Comparison of ENCODE assay signal across 17 cellular contexts in genomic region chr2:233153146-233153798, GRCh38.
DNase-seq lines count a peak whose midpoint lies in the region; ATAC-seq and TF ChIP-seq lines count a peak whose summit lies in the region.
"Had no signal": no experiment of that assay in that cellular context is flagged by ENCODE, and none has a peak within 500 bp of the region (broad histone marks: within the 10 kb centered on the region; RNA-seq: fewer than 3 reads in every experiment).

No MANE protein-coding gene starts in this region.

- no peak for TF ChIP-seq CTCF in activated CD8-positive, alpha-beta T cell treated with anti-CD3 and anti-CD28 coated beads for 36 hours (IDR thresholded peaks at IDR 0.05)
- TF ChIP-seq CTCF in mucosa of descending colon (IDR thresholded peaks at IDR 0.05) (no peak), prostate gland (IDR thresholded peaks at IDR 0.05) (no peak)

- H3K27me3 ChIP-seq in CD4-positive, alpha-beta memory T cell (ENCODE audit: insufficient read depth, low read length): no peaks in the 10 kb centered on the region
- no peaks in the 10 kb centered on the region for H3K27me3 ChIP-seq in prostate gland (replicated peaks; ENCODE audit: insufficient read depth)
- H3K27me3 ChIP-seq: BLaER1 treated with 17β-estradiol and CSF1 and Interleukin-3, amounts not matched to agents 10 nM and 100 nM; hepatocyte had no signal

- no peaks in the 10 kb centered on the region for H3K27me3 Mint-ChIP-seq in activated CD4-positive, alpha-beta T cell treated with anti-CD3 and anti-CD28 coated beads for 36 hours
- no peaks in the 10 kb centered on the region for H3K27me3 Mint-ChIP-seq in CD4-positive, alpha-beta memory T cell
- no peaks in the 10 kb centered on the region for H3K27me3 Mint-ChIP-seq in activated CD8-positive, alpha-beta T cell treated with anti-CD3 and anti-CD28 coated beads for 36 hours
- H3K27me3 Mint-ChIP-seq in naive B cell: no peaks in the 10 kb centered on the region
- H3K27me3 Mint-ChIP-seq: progenitor cell of endocrine pancreas had no signal

- no peak for ATAC-seq in activated CD4-positive, alpha-beta T cell treated with anti-CD3 and anti-CD28 coated beads for 36 hours
- ATAC-seq in activated CD8-positive, alpha-beta T cell treated with anti-CD3 and anti-CD28 coated beads for 36 hours: no peak
- no peak for ATAC-seq in naive B cell (ENCODE audit: low read depth in 2 of 2)
- ATAC-seq in mucosa of descending colon: no peak
- ATAC-seq in HG03460 (IDR thresholded peaks at IDR 0.05; ENCODE audit: unreplicated experiment): no peak
- ATAC-seq: PC-3 had no signal

- H3K4me1 Mint-ChIP-seq in activated CD4-positive, alpha-beta T cell treated with anti-CD3 and anti-CD28 coated beads for 36 hours: no peaks in the 10 kb centered on the region
- peaks cover 0 to 9% (median 2%) of the 10 kb centered on the region in 4 donors for H3K4me1 Mint-ChIP-seq in CD4-positive, alpha-beta memory T cell
- H3K4me1 Mint-ChIP-seq in activated CD8-positive, alpha-beta T cell treated with anti-CD3 and anti-CD28 coated beads for 36 hours (ENCODE audit: low read depth): peaks cover 4% of the 10 kb centered on the region
- peaks cover 0 to 25% (median 23%) of the 10 kb centered on the region in 3 donors for H3K4me1 Mint-ChIP-seq in naive B cell

- DNase-seq in activated CD4-positive, alpha-beta T cell treated with anti-CD3 and anti-CD28 coated beads for 36 hours: no peak
- no peak for DNase-seq in activated CD4-positive, alpha-beta T cell treated with anti-CD3 and anti-CD28 coated beads for 48 hours
- DNase-seq in CD4-positive, alpha-beta memory T cell: no peak
- DNase-seq in activated CD8-positive, alpha-beta T cell treated with anti-CD3 and anti-CD28 coated beads for 36 hours: no peak
- DNase-seq in naive B cell: no peak
- DNase-seq in mucosa of descending colon: no peak
- no peak for DNase-seq in prostate gland (ENCODE audit: low spot score)
- DNase-seq: activated CD4-positive, alpha-beta T cell treated with anti-CD3 and anti-CD28 coated beads, Interleukin-2, amount 50 U/mL, for 1 hour; DMS53; NCI-H69; PC-3; stimulated activated CD8-positive, alpha-beta memory T cell treated with anti-CD3 and anti-CD28 coated beads, Interleukin-4, amount 100 ng/mL, for 48 hours had no signal

- H3K4me1 ChIP-seq in CD4-positive, alpha-beta memory T cell (ENCODE audit: insufficient read depth, low read length): no peaks in the 10 kb centered on the region
- H3K4me1 ChIP-seq in mucosa of descending colon (ENCODE audit: low read depth) (no peaks in the 10 kb centered on the region), prostate gland (replicated peaks) (no peaks in the 10 kb centered on the region)
- H3K4me1 ChIP-seq: BLaER1 treated with 17β-estradiol and CSF1 and Interleukin-3, amounts not matched to agents 10 nM and 100 nM had no signal

- H3K4me3 ChIP-seq in CD4-positive, alpha-beta memory T cell (ENCODE audit: low read length in 2 of 2): no peak overlapping the region
- H3K4me3 ChIP-seq in mucosa of descending colon: no peak overlapping the region
- no peak overlapping the region for H3K4me3 ChIP-seq in prostate gland
- H3K4me3 ChIP-seq: BLaER1 treated with 17β-estradiol and CSF1 and Interleukin-3, amounts not matched to agents 10 nM and 100 nM; hepatocyte had no signal

- TF ChIP-seq POLR2A in prostate gland (IDR thresholded peaks at IDR 0.05): no peak

- H3K4me3 Mint-ChIP-seq in activated CD4-positive, alpha-beta T cell treated with anti-CD3 and anti-CD28 coated beads for 36 hours: no peak overlapping the region
- no peak overlapping the region for H3K4me3 Mint-ChIP-seq in CD4-positive, alpha-beta memory T cell
- H3K4me3 Mint-ChIP-seq in activated CD8-positive, alpha-beta T cell treated with anti-CD3 and anti-CD28 coated beads for 36 hours: no peak overlapping the region
- H3K4me3 Mint-ChIP-seq in naive B cell: no peak overlapping the region
- H3K4me3 Mint-ChIP-seq: nephron had no signal

- H3K36me3 Mint-ChIP-seq in activated CD4-positive, alpha-beta T cell treated with anti-CD3 and anti-CD28 coated beads for 36 hours (ENCODE audit: low read depth): peaks cover 38% of the 10 kb centered on the region
- H3K36me3 Mint-ChIP-seq in CD4-positive, alpha-beta memory T cell: peaks cover 78 to 90% of the 10 kb centered on the region in 2 donors
- peaks cover 41% of the 10 kb centered on the region for H3K36me3 Mint-ChIP-seq in activated CD8-positive, alpha-beta T cell treated with anti-CD3 and anti-CD28 coated beads for 36 hours (ENCODE audit: low read depth)
- H3K36me3 Mint-ChIP-seq in naive B cell: peaks cover 41 to 66% of the 10 kb centered on the region in 2 donors

- intact Hi-C loops in activated CD4-positive, alpha-beta T cell treated with anti-CD3 and anti-CD28 coated beads for 36 hours (cut with DNase I, micrococcal nuclease): no loop called here
- intact Hi-C loops in CD4-positive, alpha-beta memory T cell (cut with micrococcal nuclease): no loop called here
- intact Hi-C loops in activated CD8-positive, alpha-beta T cell treated with anti-CD3 and anti-CD28 coated beads for 36 hours (cut with micrococcal nuclease): no loop called here
- intact Hi-C loops in mucosa of descending colon (cut with DNase I, micrococcal nuclease) (no loop called here), prostate gland (cut with DNase I) (no loop called here)

- no peak overlapping the region for H3K27ac ChIP-seq in CD4-positive, alpha-beta memory T cell (ENCODE audit: low read depth, low read length)
- no peak overlapping the region for H3K27ac ChIP-seq in prostate gland
- H3K27ac ChIP-seq: BLaER1 treated with 17β-estradiol and CSF1 and Interleukin-3, amounts not matched to agents 10 nM and 100 nM; hepatocyte had no signal

- CTCF ChIA-PET in activated CD4-positive, alpha-beta T cell treated with anti-CD3 and anti-CD28 coated beads for 36 hours (lab: Charles Lee): interaction anchor here (1.0 kb wide), 1 partner anchor 288 kb away, joined by 4 read pairs; no protein-coding TSS in a partner anchor
- CTCF ChIA-PET in CD4-positive, alpha-beta memory T cell (lab: Charles Lee; ENCODE audit: partially characterized antibody): interaction anchor here (1.1 kb wide), 1 partner anchor 100 kb away, joined by 3 read pairs; no protein-coding TSS in a partner anchor
- CTCF ChIA-PET in activated CD8-positive, alpha-beta T cell treated with anti-CD3 and anti-CD28 coated beads for 36 hours (lab: Charles Lee): no interaction called here

- POLR2A ChIA-PET in activated CD4-positive, alpha-beta T cell treated with anti-CD3 and anti-CD28 coated beads for 36 hours (lab: Charles Lee): no interaction called here
- POLR2A ChIA-PET in CD4-positive, alpha-beta memory T cell (lab: Charles Lee; ENCODE audit: partially characterized antibody): interaction anchor here (1.3 kb wide), 1 partner anchor 13 kb away, joined by 3 read pairs; no protein-coding TSS in a partner anchor
- POLR2A ChIA-PET in activated CD8-positive, alpha-beta T cell treated with anti-CD3 and anti-CD28 coated beads for 36 hours (lab: Charles Lee): interaction anchor here (0.9 kb wide), 1 partner anchor 114 kb away, joined by 3 read pairs; no protein-coding TSS in a partner anchor

- WGBS in prostate gland: 85% methylated on average over 9 of the region's 9 CpGs

- H3K9me3 ChIP-seq in CD4-positive, alpha-beta memory T cell (ENCODE audit: control insufficient read depth in 1 of 2, low read length in 2 of 2): no peaks in the 10 kb centered on the region
- no peaks in the 10 kb centered on the region for H3K9me3 ChIP-seq in mucosa of descending colon
- H3K9me3 ChIP-seq in prostate gland: no peaks in the 10 kb centered on the region
- H3K9me3 ChIP-seq: BLaER1 treated with 17β-estradiol and CSF1 and Interleukin-3, amounts not matched to agents 10 nM and 100 nM had no signal

- no peaks in the 10 kb centered on the region for H3K9me3 Mint-ChIP-seq in activated CD4-positive, alpha-beta T cell treated with anti-CD3 and anti-CD28 coated beads for 36 hours (ENCODE audit: low read depth)
- no peaks in the 10 kb centered on the region for H3K9me3 Mint-ChIP-seq in CD4-positive, alpha-beta memory T cell
- no peaks in the 10 kb centered on the region for H3K9me3 Mint-ChIP-seq in activated CD8-positive, alpha-beta T cell treated with anti-CD3 and anti-CD28 coated beads for 36 hours
- H3K9me3 Mint-ChIP-seq in naive B cell: no peaks in the 10 kb centered on the region
- H3K9me3 Mint-ChIP-seq: nephron had no signal

- peak overlapping the region; percentile 39 for H3K27ac Mint-ChIP-seq in activated CD4-positive, alpha-beta T cell treated with anti-CD3 and anti-CD28 coated beads for 36 hours
- H3K27ac Mint-ChIP-seq in CD4-positive, alpha-beta memory T cell: peak overlapping the region in 6 of 7 donors; percentile 9 to 74 (median 30)
- peak overlapping the region; percentile 73 for H3K27ac Mint-ChIP-seq in activated CD8-positive, alpha-beta T cell treated with anti-CD3 and anti-CD28 coated beads for 36 hours
- peak overlapping the region in 4 of 6 donors; percentile 70 to 88 (median 72) for H3K27ac Mint-ChIP-seq in naive B cell
- H3K27ac Mint-ChIP-seq: nephron, progenitor cell of endocrine pancreas had no signal

- H3K36me3 ChIP-seq in CD4-positive, alpha-beta memory T cell (ENCODE audit: insufficient read depth, low read length): peaks cover 73% of the 10 kb centered on the region
- H3K36me3 ChIP-seq in mucosa of descending colon (ENCODE audit: low read depth) (no peaks in the 10 kb centered on the region), prostate gland (no peaks in the 10 kb centered on the region)
